Comparison of ENCODE assay signal across 13 cellular contexts in the genomic region with DNA sequence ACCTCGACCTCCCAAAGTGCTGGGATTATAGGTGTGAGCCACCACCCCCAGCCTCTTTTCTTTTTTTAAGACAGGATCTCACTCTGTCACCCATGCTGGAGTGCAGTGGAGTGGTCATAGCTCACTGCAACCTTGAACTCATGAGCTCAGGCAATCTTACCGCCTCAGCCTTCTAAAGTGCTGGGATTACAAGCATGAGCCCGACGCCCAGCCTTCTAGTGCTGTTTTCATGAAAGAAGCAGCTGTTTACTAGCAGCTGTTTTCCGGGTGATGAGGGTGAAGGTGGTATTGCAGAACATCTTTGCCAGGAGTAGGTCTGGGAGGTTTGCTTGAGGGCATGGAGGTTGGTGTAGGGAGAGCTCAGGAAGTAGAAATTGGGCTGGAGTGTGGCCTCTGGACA. TPM values are rescaled to one million over a fixed set of nuclear protein-coding genes. Genes with fewer than 3 reads are reported as not detected.
DNase-seq lines count a peak whose midpoint lies in the region; ATAC-seq and TF ChIP-seq lines count a peak whose summit lies in the region.
"Had no signal": no experiment of that assay in that cellular context is flagged by ENCODE, and none has a peak within 500 bp of the region (broad histone marks: within the 10 kb centered on the region; RNA-seq: fewer than 3 reads in every experiment).

No MANE protein-coding gene starts in this region.

- peak; percentile 37 for DNase-seq in activated CD4-positive, alpha-beta T cell treated with anti-CD3 and anti-CD28 coated beads, Interleukin-2, amount 10 ng/mL, durations not matched to agents 7 days and 5 days
- DNase-seq in activated CD4-positive, alpha-beta T cell treated with anti-CD3 and anti-CD28 coated beads for 1 hour = no peak
- DNase-seq in OCI-LY7 (ENCODE audit: low spot score) = peak; percentile 48
- no peak for DNase-seq in central memory CD8-positive, alpha-beta T cell (ENCODE audit: low spot score in 2 of 2)
- no peak for DNase-seq in H4 (ENCODE audit: low spot score)
- DNase-seq in activated CD4-positive, CD25-positive, alpha-beta regulatory T cell treated with anti-CD3 and anti-CD28 coated beads, Interleukin-2, amount 50 U/mL, for 72 hours = no peak
- no peak for DNase-seq in NCI-H1930 (lab: John Stamatoyannopoulos, UW)
- DNase-seq: DMS153; MM.1S; nucleus accumbens; stimulated activated CD4-positive, alpha-beta T cell treated with anti-CD3 and anti-CD28 coated beads, Interleukin-12 subunit alpha, Interleukin-12 subunit beta, amount 100 ng/mL, for 4 hours had no signal

- peaks cover 37% of the 10 kb centered on the region for H3K36me3 Mint-ChIP-seq in activated CD4-positive, alpha-beta T cell treated with anti-CD3 and anti-CD28 coated beads, Interleukin-2, amount 10 ng/mL, durations not matched to agents 7 days and 5 days (ENCODE audit: low read depth)
- H3K36me3 Mint-ChIP-seq in central memory CD8-positive, alpha-beta T cell (ENCODE audit: insufficient read depth) = peaks cover 15% of the 10 kb centered on the region

- H3K36me3 ChIP-seq in OCI-LY7 (ENCODE audit: insufficient read depth, low read length) = no peaks in the 10 kb centered on the region
- H3K36me3 ChIP-seq: tibial nerve had no signal

- H3K27me3 Mint-ChIP-seq in activated CD4-positive, alpha-beta T cell treated with anti-CD3 and anti-CD28 coated beads, Interleukin-2, amount 10 ng/mL, durations not matched to agents 7 days and 5 days = no peaks in the 10 kb centered on the region
- H3K27me3 Mint-ChIP-seq in central memory CD8-positive, alpha-beta T cell = no peaks in the 10 kb centered on the region

- no peak overlapping the region for H2AFZ ChIP-seq in OCI-LY7 (ENCODE audit: low read length)

- peaks cover 21% of the 10 kb centered on the region; the same call in 1 of the 2 replicates for H3K79me2 ChIP-seq in OCI-LY7 (ENCODE audit: insufficient read depth, low read depth, low read length)

- peaks cover 86% of the 10 kb centered on the region for H3K4me1 Mint-ChIP-seq in activated CD4-positive, alpha-beta T cell treated with anti-CD3 and anti-CD28 coated beads, Interleukin-2, amount 10 ng/mL, durations not matched to agents 7 days and 5 days
- H3K4me1 Mint-ChIP-seq in central memory CD8-positive, alpha-beta T cell = peaks cover 96% of the 10 kb centered on the region

- H3K9me2 ChIP-seq in OCI-LY7 (ENCODE audit: insufficient read depth, low read length) = no peaks in the 10 kb centered on the region

- peak overlapping the region; percentile 96 for H3K4me3 Mint-ChIP-seq in activated CD4-positive, alpha-beta T cell treated with anti-CD3 and anti-CD28 coated beads, Interleukin-2, amount 10 ng/mL, durations not matched to agents 7 days and 5 days
- peak overlapping the region; percentile 96 for H3K4me3 Mint-ChIP-seq in central memory CD8-positive, alpha-beta T cell

- peak overlapping the region; percentile 60 for H3K27ac ChIP-seq in OCI-LY7 (ENCODE audit: low read depth, low read length, poor library complexity, severe bottlenecking)
- peak overlapping the region in 11 of 21 experiments; percentile 11 to 99 (median 83) for H3K27ac ChIP-seq in skin epidermis
- H3K27ac ChIP-seq: tibial nerve had no signal

- ATAC-seq in central memory CD8-positive, alpha-beta T cell (replicated peaks; ENCODE audit: extremely low read depth, poor library complexity, severe bottlenecking) = no peak

- H3K9me3 Mint-ChIP-seq in activated CD4-positive, alpha-beta T cell treated with anti-CD3 and anti-CD28 coated beads, Interleukin-2, amount 10 ng/mL, durations not matched to agents 7 days and 5 days = no peaks in the 10 kb centered on the region
- H3K9me3 Mint-ChIP-seq in central memory CD8-positive, alpha-beta T cell = no peaks in the 10 kb centered on the region

- H3K4me2 ChIP-seq in OCI-LY7 (ENCODE audit: low read length) = peak overlapping the region; percentile 96

- TF ChIP-seq CTCF in OCI-LY7 (conservative IDR thresholded peaks at IDR 0.05; ENCODE audit: low read length) = no peak

- CTCF ChIA-PET in activated CD4-positive, alpha-beta T cell treated with anti-CD3 and anti-CD28 coated beads, Interleukin-2, amount 10 ng/mL, durations not matched to agents 7 days and 5 days (lab: Charles Lee) = interaction anchor here (0.8 to 2.8 kb wide), 6 partner anchors 10 to 243 kb away, joined by 3 to 9 read pairs (median 4); a partner anchor contains a TSS
- CTCF ChIA-PET in OCI-LY7 (lab: Charles Lee; ENCODE audit: unreplicated experiment) = interaction anchor here (0.6 kb wide), 2 partner anchors 12 to 70 kb away, joined by 3 read pairs; no protein-coding TSS in a partner anchor

- no peaks in the 10 kb centered on the region for H4K20me1 ChIP-seq in OCI-LY7 (ENCODE audit: insufficient read depth, low read length)

- H3K4me3 ChIP-seq in OCI-LY7 (ENCODE audit: low read depth, low read length, poor library complexity, severe bottlenecking) = peak overlapping the region; percentile 76
- H3K4me3 ChIP-seq in skin epidermis = peak overlapping the region in 4 of 7 experiments; percentile 29 to 48 (median 38)

- no TSS peak for BruUV-seq in OCI-LY7 (replicated peaks; lab: Mats Ljungman, UMichigan)

- intact Hi-C loops in OCI-LY7 (cut with micrococcal nuclease; ENCODE audit: unreplicated experiment) = no loop called here

- H3K9me3 ChIP-seq in OCI-LY7 (ENCODE audit: low read length) = no peaks in the 10 kb centered on the region
- H3K9me3 ChIP-seq: tibial nerve had no signal

- peaks cover 66% of the 10 kb centered on the region for H3K4me1 ChIP-seq in OCI-LY7 (ENCODE audit: insufficient read depth, low read length, poor library complexity, severe bottlenecking)

- peak overlapping the region; percentile 96 for H3K27ac Mint-ChIP-seq in activated CD4-positive, alpha-beta T cell treated with anti-CD3 and anti-CD28 coated beads, Interleukin-2, amount 10 ng/mL, durations not matched to agents 7 days and 5 days
- H3K27ac Mint-ChIP-seq in central memory CD8-positive, alpha-beta T cell (ENCODE audit: low read depth) = peak overlapping the region; percentile 89

- POLR2A ChIA-PET in activated CD4-positive, alpha-beta T cell treated with anti-CD3 and anti-CD28 coated beads, Interleukin-2, amount 10 ng/mL, durations not matched to agents 7 days and 5 days (lab: Charles Lee) = interaction anchor here (0.5 kb wide), 1 partner anchor 166 kb away, joined by 4 read pairs; no protein-coding TSS in a partner anchor
- POLR2A ChIA-PET in OCI-LY7 (lab: Charles Lee) = interaction anchor here (0.6 to 2.5 kb wide), 7 partner anchors 11 to 79 kb away, joined by 3 to 15 read pairs (median 4); no protein-coding TSS in a partner anchor

RNA-seq across cellular contexts. Expression of a gene that starts 2.0 kb away (rescaled TPM):
- 100 to 1,000 TPM; 197 to 255 TPM for total RNA-seq in activated CD4-positive, alpha-beta T cell treated with anti-CD3 and anti-CD28 coated beads, Interleukin-2, amount 10 ng/mL, durations not matched to agents 7 days and 5 days
- total RNA-seq in OCI-LY7 (2014; rRNA removed; shearing (Covaris generic)) = 36.9 and 49.9 TPM in 2 replicates
- 62.0 and 77.7 TPM in 2 replicates for total RNA-seq in OCI-LY7 (2022)
- 28.8 and 41.6 TPM in 2 replicates for total RNA-seq in H4 (2014; rRNA removed; shearing (Covaris generic))

Comparison
In these comparisons a context has a peak if more than half of its experiments do, and no peak if none do; other contexts are left out.
1. DNase-seq: peak in activated CD4-positive, alpha-beta T cell treated with anti-CD3 and anti-CD28 coated beads, Interleukin-2, amount 10 ng/mL, durations not matched to agents 7 days and 5 days (single experiment) and OCI-LY7 (single experiment); none in activated CD4-positive, alpha-beta T cell treated with anti-CD3 and anti-CD28 coated beads for 1 hour (single experiment), central memory CD8-positive, alpha-beta T cell (0 of 2), H4 (single experiment), activated CD4-positive, CD25-positive, alpha-beta regulatory T cell treated with anti-CD3 and anti-CD28 coated beads, Interleukin-2, amount 50 U/mL, for 72 hours (single experiment) and NCI-H1930 (0 of 2).